9 cellular contexts compared by ENCODE assay signal in the genomic region with DNA sequence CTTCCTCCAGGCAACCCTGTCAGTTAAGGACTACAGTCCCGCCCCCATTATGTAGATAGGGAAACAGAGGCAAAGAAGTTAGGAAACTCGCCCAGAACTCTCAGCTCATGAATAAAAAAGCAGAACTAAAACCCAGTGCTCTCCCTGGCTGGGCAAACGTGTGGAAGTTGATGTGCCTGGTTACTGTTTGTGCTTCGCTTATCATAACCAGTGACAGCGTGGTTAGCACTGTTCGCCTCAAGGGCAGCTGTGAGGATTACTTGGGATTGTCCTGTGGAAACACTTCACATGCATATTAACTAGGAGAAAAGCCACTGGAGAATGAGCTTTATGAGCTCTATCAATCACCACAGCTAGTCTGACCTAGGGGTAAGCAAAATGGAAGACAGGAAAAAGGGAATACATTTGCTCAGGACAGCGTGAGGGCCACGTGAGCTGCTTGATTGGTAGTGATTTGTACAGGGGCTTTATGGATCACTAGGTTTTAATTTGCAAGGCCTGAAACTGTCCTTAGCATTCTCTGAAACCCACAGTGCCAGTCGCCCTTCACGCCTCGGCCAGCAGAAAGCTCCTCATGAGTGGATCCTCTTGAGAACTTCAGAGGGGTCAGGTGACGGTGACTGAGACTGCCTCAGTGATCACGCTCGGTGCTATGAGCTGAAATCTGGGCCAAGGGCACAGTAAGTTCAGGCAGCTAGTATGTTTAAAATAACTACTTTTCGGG. TPM values are rescaled to one million over a fixed set of nuclear protein-coding genes. Genes with fewer than 3 reads are reported as not detected.
A peak's percentile ranks its signal among the peaks of the same experiment; 100 is the strongest.
DNase-seq lines count a peak whose midpoint lies in the region; ATAC-seq and TF ChIP-seq lines count a peak whose summit lies in the region.
"Had no signal": no experiment of that assay in that cellular context is flagged by ENCODE, and none has a peak within 500 bp of the region (broad histone marks: within the 10 kb centered on the region; RNA-seq: fewer than 3 reads in every experiment).

No MANE protein-coding gene starts in this region.

- H3K4me2 ChIP-seq in PC-3 (ENCODE audit: low read length): no peak overlapping the region

- no peak for ATAC-seq in PC-3
- ATAC-seq in sciatic nerve: peak; percentile 19
- no peak for ATAC-seq in HG03442 (IDR thresholded peaks at IDR 0.05; ENCODE audit: unreplicated experiment)
- ATAC-seq in HG02970 (IDR thresholded peaks at IDR 0.05; ENCODE audit: low FRiP score, unreplicated experiment): no peak

- no peaks in the 10 kb centered on the region for H3K36me3 ChIP-seq in PC-3 (ENCODE audit: low read depth, low read length)

- intact Hi-C loops in PC-3 (cut with micrococcal nuclease): no loop called here
- intact Hi-C loops in sciatic nerve (cut with DNase I): no loop called here

- no peak overlapping the region for H3K9ac ChIP-seq in PC-3 (ENCODE audit: low read length)

- no peaks in the 10 kb centered on the region for H3K79me2 ChIP-seq in PC-3 (ENCODE audit: low read length)

- H4K20me1 ChIP-seq in PC-3 (ENCODE audit: low read length): no peaks in the 10 kb centered on the region

- H3K27ac ChIP-seq in PC-3 (ENCODE audit: low read length): peak overlapping the region; percentile 80

- POLR2A ChIA-PET in PC-3 (lab: Charles Lee; ENCODE audit: unreplicated experiment): no interaction called here

- H3K4me3 ChIP-seq in PC-3 (ENCODE audit: low read length): no peak overlapping the region

- peak; percentile 19 for DNase-seq in H4 (ENCODE audit: low spot score)
- DNase-seq in PC-3: no peak
- DNase-seq in germinal center (ENCODE audit: low spot score): peak; percentile 29
- DNase-seq in sciatic nerve (ENCODE audit: low spot score): no peak
- DNase-seq in NK-92 treated with Interleukin-12 subunit alpha and Interleukin-12 subunit beta, amount 100 ng/mL, for 24 hours (lab: John Stamatoyannopoulos, UW): no peak
- no peak for DNase-seq in NCI-H1092 treated with DMSO at 0.1 percent for 48 hours (lab: John Stamatoyannopoulos, UW)
- DNase-seq: activated effector memory CD4-positive, alpha-beta T cell treated with Interleukin-2 at 50 U/mL for 16 hours had no signal

- no peaks in the 10 kb centered on the region for H3K9me2 ChIP-seq in PC-3 (replicated peaks; ENCODE audit: low read length)

- H3K27me3 ChIP-seq in PC-3 (ENCODE audit: low read length): no peaks in the 10 kb centered on the region

- H2AFZ ChIP-seq in PC-3 (ENCODE audit: low read length): no peak overlapping the region

- H3K9me3 ChIP-seq in PC-3 (ENCODE audit: low read length): no peaks in the 10 kb centered on the region

- H3K4me1 ChIP-seq in PC-3 (ENCODE audit: insufficient read depth, low read length): peaks cover 26% of the 10 kb centered on the region

- no peak for TF ChIP-seq CTCF in PC-3 (conservative IDR thresholded peaks at IDR 0.05; ENCODE audit: low read depth, low read length)

- CTCF ChIA-PET in PC-3 (lab: Charles Lee): no interaction called here

- TSS peak; percentile 4 for BruUV-seq in PC-3 (replicated peaks; lab: Mats Ljungman, UMichigan)

- peaks cover 7% of the 10 kb centered on the region for H3F3A ChIP-seq in PC-3 (ENCODE audit: low read length, unreplicated experiment)

RNA-seq across cellular contexts. Expression of a gene that starts 19.9 kb away (rescaled TPM):
- 16.1 and 22.3 TPM in 2 replicates for total RNA-seq in H4 (2014; rRNA removed; shearing (Covaris generic))
- total RNA-seq in PC-3 (2014; rRNA removed) (17.5 and 20.7 TPM in 2 replicates), sciatic nerve (16.0 TPM)

RNA-seq across cellular contexts. Expression of a gene that starts 20.1 kb away (rescaled TPM):
- total RNA-seq in H4 (2014; rRNA removed; shearing (Covaris generic)): 5.6 and 7.0 TPM in 2 replicates
- total RNA-seq in PC-3 (2014; rRNA removed) (19.7 and 22.7 TPM in 2 replicates), sciatic nerve (58.9 TPM)

Comparison
In these comparisons a context has a peak if more than half of its experiments do, and no peak if none do; other contexts are left out.
1. DNase-seq: peak in H4 (single experiment) and germinal center (single experiment); none in PC-3 (single experiment), sciatic nerve (single experiment), NK-92 treated with Interleukin-12 subunit alpha and Interleukin-12 subunit beta, amount 100 ng/mL, for 24 hours (single experiment) and NCI-H1092 treated with DMSO at 0.1 percent for 48 hours (single experiment).